ENCODE assay signal across 8 cellular contexts in the genomic region with DNA sequence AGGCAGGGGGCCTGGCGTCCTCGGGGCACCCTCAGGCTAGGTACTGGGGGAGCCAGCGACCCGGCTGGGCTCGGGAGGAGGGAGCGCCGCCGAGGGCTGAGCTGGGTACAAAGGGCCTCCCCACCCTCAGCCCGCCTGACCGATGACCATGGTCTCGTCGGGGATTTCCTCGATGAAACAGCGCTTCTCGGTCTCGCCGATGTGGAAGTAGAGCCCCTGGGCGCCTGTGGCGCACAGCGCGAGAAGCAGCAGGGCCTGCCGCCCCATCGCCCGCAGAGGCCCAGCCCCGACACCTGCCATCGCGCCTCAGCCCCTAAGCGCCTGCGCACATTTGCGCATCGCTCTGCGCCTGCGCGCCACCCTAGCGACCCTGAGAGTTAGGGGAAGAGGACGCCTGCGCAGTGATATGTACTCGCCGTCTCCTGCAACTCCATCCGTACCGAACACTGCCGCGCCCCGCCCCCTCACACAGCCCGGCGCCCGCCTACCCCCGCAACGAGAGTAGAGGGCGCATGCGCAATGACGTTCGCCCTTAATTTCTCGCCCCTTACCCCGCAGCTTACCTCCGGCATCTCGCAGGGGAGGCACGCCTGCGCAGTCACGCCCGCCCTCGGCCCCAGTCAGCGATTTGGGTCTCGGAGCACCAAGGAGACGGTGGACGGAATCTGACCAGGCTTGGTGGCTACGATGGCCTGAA. TPM values are rescaled to one million over a fixed set of nuclear protein-coding genes. Genes with fewer than 3 reads are reported as not detected.
DNase-seq lines count a peak whose midpoint lies in the region; ATAC-seq and TF ChIP-seq lines count a peak whose summit lies in the region.

A gene (minus strand): TSS at position 325 of the 697 bp plus-strand sequence. CDS start 25 bp downstream, at position 300.

- H3K27ac ChIP-seq in RWPE1, result peak within 1 kb of the TSS; percentile 96
- H3K27ac ChIP-seq in fibroblast of lung (ENCODE audit: insufficient read depth, low read length), result peak within 1 kb of the TSS; percentile 94
- peak within 1 kb of the TSS; percentile 90 for H3K27ac ChIP-seq in naive thymus-derived CD4-positive, alpha-beta T cell (ENCODE audit: low read depth, low read length)

- H3K4me1 Mint-ChIP-seq in activated T-helper 17 cell treated with anti-CD3 and anti-CD28 coated beads, Interleukin-2, amount 50 U/mL, for 72 hours, result peaks cover 11% of the 10 kb centered on the region
- H3K4me1 Mint-ChIP-seq in naive thymus-derived CD4-positive, alpha-beta T cell, result peaks cover 13 to 43% (median 38%) of the 10 kb centered on the region in 7 donors
- H3K4me1 Mint-ChIP-seq in stimulated activated naive B cell treated with anti-CD40 and anti-IgM and Interleukin-4, amounts not matched to agents 10 μg/mL and 1 μg/mL and 100 μg/mL, for 72 hours, result peaks cover 23 to 44% of the 10 kb centered on the region in 2 donors

- H3K9ac ChIP-seq in fibroblast of lung (ENCODE audit: insufficient read depth, low read length), result peak within 1 kb of the TSS; percentile 86

- H3K27ac Mint-ChIP-seq in activated T-helper 17 cell treated with anti-CD3 and anti-CD28 coated beads, Interleukin-2, amount 50 U/mL, for 72 hours, result peak within 1 kb of the TSS; percentile 97
- peak within 1 kb of the TSS; percentile 95 to 99 (median 98) for H3K27ac Mint-ChIP-seq in naive thymus-derived CD4-positive, alpha-beta T cell
- H3K27ac Mint-ChIP-seq in stimulated activated naive B cell treated with anti-CD40 and anti-IgM and Interleukin-4, amounts not matched to agents 10 μg/mL and 1 μg/mL and 100 μg/mL, for 72 hours, result peak within 1 kb of the TSS; percentile 90

- H3K4me2 ChIP-seq in fibroblast of lung (ENCODE audit: extremely low read depth, insufficient read depth, low read length), result peak within 1 kb of the TSS; percentile 98

- peak within 1 kb of the TSS; percentile 94 for H3K4me3 Mint-ChIP-seq in activated T-helper 17 cell treated with anti-CD3 and anti-CD28 coated beads, Interleukin-2, amount 50 U/mL, for 72 hours
- peak within 1 kb of the TSS; percentile 86 to 97 (median 92) for H3K4me3 Mint-ChIP-seq in naive thymus-derived CD4-positive, alpha-beta T cell
- H3K4me3 Mint-ChIP-seq in stimulated activated naive B cell treated with anti-CD40 and anti-IgM and Interleukin-4, amounts not matched to agents 10 μg/mL and 1 μg/mL and 100 μg/mL, for 72 hours, result peak within 1 kb of the TSS; percentile 90 to 92

- H3K4me3 ChIP-seq in LNCaP clone FGC (ENCODE audit: low read depth, low read length) (peak within 1 kb of the TSS; percentile 96), fibroblast of lung (replicated peaks in 1 of 4; ENCODE audit: control extremely low read depth in 1 of 4, insufficient read depth in 1 of 4, low read depth in 3 of 4, low read length in 4 of 4) (peak within 1 kb of the TSS; percentile 85 to 96 (median 91))
- peak within 1 kb of the TSS; percentile 95 for H3K4me3 ChIP-seq in naive thymus-derived CD4-positive, alpha-beta T cell (ENCODE audit: low read length)

- intact Hi-C loops in naive thymus-derived CD4-positive, alpha-beta T cell (cut with micrococcal nuclease), result loop anchor here (1.0 to 5.0 kb wide), 19 partner anchors 8 to 1650 kb away; a partner anchor contains a TSS

- H3K9me3 ChIP-seq in fibroblast of lung (ENCODE audit: control insufficient read depth, insufficient read depth, low read depth, low read length), result no peaks in the 10 kb centered on the region
- no peaks in the 10 kb centered on the region for H3K9me3 ChIP-seq in naive thymus-derived CD4-positive, alpha-beta T cell (ENCODE audit: control insufficient read depth in 2 of 3, low read length in 3 of 3)

- no peaks in the 10 kb centered on the region for H4K20me1 ChIP-seq in fibroblast of lung (ENCODE audit: control insufficient read depth, extremely low read depth, insufficient read depth, low read length)

- H3K79me2 ChIP-seq in fibroblast of lung (ENCODE audit: control insufficient read depth, insufficient read depth, low read length), result peaks cover 14% of the 10 kb centered on the region

- peak; percentile 94 for ATAC-seq in activated T-helper 17 cell treated with anti-CD3 and anti-CD28 coated beads, Interleukin-2, amount 50 U/mL, for 72 hours (replicated peaks)
- ATAC-seq in naive thymus-derived CD4-positive, alpha-beta T cell, result peak; percentile 96
- peak; percentile 89 to 92 for ATAC-seq in stimulated activated naive B cell treated with anti-CD40 and anti-IgM and Interleukin-4, amounts not matched to agents 10 μg/mL and 1 μg/mL and 100 μg/mL, for 72 hours (replicated peaks)

- peaks cover 50% of the 10 kb centered on the region for H3K36me3 Mint-ChIP-seq in activated T-helper 17 cell treated with anti-CD3 and anti-CD28 coated beads, Interleukin-2, amount 50 U/mL, for 72 hours (ENCODE audit: low read depth)
- peaks cover 5 to 18% (median 13%) of the 10 kb centered on the region in 5 donors for H3K36me3 Mint-ChIP-seq in naive thymus-derived CD4-positive, alpha-beta T cell
- peaks cover 13 to 31% of the 10 kb centered on the region in 2 donors for H3K36me3 Mint-ChIP-seq in stimulated activated naive B cell treated with anti-CD40 and anti-IgM and Interleukin-4, amounts not matched to agents 10 μg/mL and 1 μg/mL and 100 μg/mL, for 72 hours

- H3K27me3 ChIP-seq in fibroblast of lung (ENCODE audit: control insufficient read depth, insufficient read depth, low read length), result no peaks in the 10 kb centered on the region
- H3K27me3 ChIP-seq in naive thymus-derived CD4-positive, alpha-beta T cell (ENCODE audit: control insufficient read depth in 2 of 2, insufficient read depth in 2 of 2, low read length in 2 of 2), result no peaks in the 10 kb centered on the region

- no peaks in the 10 kb centered on the region for H3K9me3 Mint-ChIP-seq in activated T-helper 17 cell treated with anti-CD3 and anti-CD28 coated beads, Interleukin-2, amount 50 U/mL, for 72 hours
- peaks cover 0 to 4% (median 0%) of the 10 kb centered on the region in 11 donors for H3K9me3 Mint-ChIP-seq in naive thymus-derived CD4-positive, alpha-beta T cell
- H3K9me3 Mint-ChIP-seq in stimulated activated naive B cell treated with anti-CD40 and anti-IgM and Interleukin-4, amounts not matched to agents 10 μg/mL and 1 μg/mL and 100 μg/mL, for 72 hours, result no peaks in the 10 kb centered on the region

- H3K4me1 ChIP-seq in fibroblast of lung (ENCODE audit: control insufficient read depth, extremely low read depth, insufficient read depth, low read length), result peaks cover 3% of the 10 kb centered on the region
- H3K4me1 ChIP-seq in naive thymus-derived CD4-positive, alpha-beta T cell (ENCODE audit: control insufficient read depth in 2 of 2, insufficient read depth in 2 of 2, low read length in 2 of 2), result peaks cover 14 to 19% of the 10 kb centered on the region in 2 donors

- CTCF ChIA-PET in RWPE1 (lab: Yijun Ruan, JAX), result interaction anchor here (0.7 to 1.4 kb wide), 2 partner anchors 17 to 368 kb away, joined by 3 to 4 read pairs; no protein-coding TSS in a partner anchor
- CTCF ChIA-PET in naive thymus-derived CD4-positive, alpha-beta T cell (lab: Charles Lee), result interaction anchor here (0.8 to 1.8 kb wide), 3 partner anchors 17 to 264 kb away, joined by 3 to 4 read pairs (median 3); no protein-coding TSS in a partner anchor

- peaks cover 7% of the 10 kb centered on the region for H3K36me3 ChIP-seq in fibroblast of lung (ENCODE audit: control insufficient read depth, insufficient read depth, low read length)
- H3K36me3 ChIP-seq in naive thymus-derived CD4-positive, alpha-beta T cell (ENCODE audit: control insufficient read depth in 2 of 3, insufficient read depth in 3 of 3, low read length in 3 of 3), result peaks cover 3 to 23% (median 18%) of the 10 kb centered on the region in 3 experiments

- H3K27me3 Mint-ChIP-seq in activated T-helper 17 cell treated with anti-CD3 and anti-CD28 coated beads, Interleukin-2, amount 50 U/mL, for 72 hours, result no peaks in the 10 kb centered on the region
- peaks cover 0 to 12% (median 0%) of the 10 kb centered on the region in 5 donors for H3K27me3 Mint-ChIP-seq in naive thymus-derived CD4-positive, alpha-beta T cell
- H3K27me3 Mint-ChIP-seq in stimulated activated naive B cell treated with anti-CD40 and anti-IgM and Interleukin-4, amounts not matched to agents 10 μg/mL and 1 μg/mL and 100 μg/mL, for 72 hours, result no peaks in the 10 kb centered on the region

- POLR2A ChIA-PET in RWPE1 (lab: Yijun Ruan, JAX; ENCODE audit: low non-redundant PET), result interaction anchor here (0.6 to 1.0 kb wide), 4 partner anchors 59 to 301 kb away, joined by 3 read pairs; a partner anchor contains a TSS
- POLR2A ChIA-PET in naive thymus-derived CD4-positive, alpha-beta T cell (lab: Charles Lee), result interaction anchor here (0.8 to 4.7 kb wide), 22 partner anchors 9 to 654 kb away, joined by 3 to 53 read pairs (median 4); a partner anchor contains a TSS

- H2AFZ ChIP-seq in fibroblast of lung (ENCODE audit: low read length), result peak within 1 kb of the TSS; percentile 97

- peak; percentile 100 for DNase-seq in Daoy (ENCODE audit: low read depth)
- peak; percentile 99 for DNase-seq in GOT3 (lab: John Stamatoyannopoulos, UW)
- DNase-seq in LNCaP clone FGC (ENCODE audit: low read depth), result peak; percentile 94
- DNase-seq in RWPE1 (ENCODE audit: low spot score), result peak; percentile 100
- peak; percentile 96 to 99 for DNase-seq in fibroblast of lung (ENCODE audit: low read depth in 2 of 2)
- DNase-seq in naive thymus-derived CD4-positive, alpha-beta T cell, result peak; percentile 100
- DNase-seq in stimulated activated naive B cell treated with anti-CD40 and anti-IgM and Interleukin-4, amounts not matched to agents 10 μg/mL and 1 μg/mL and 100 μg/mL, for 72 hours, result peak; percentile 100

- TF ChIP-seq CTCF in LNCaP clone FGC (IDR thresholded peaks at IDR 0.05; ENCODE audit: control insufficient read depth, extremely low read depth, insufficient read depth), result no peak
- no peak for TF ChIP-seq CTCF in RWPE1 (conservative IDR thresholded peaks at IDR 0.05; ENCODE audit: low read depth)
- no peak for TF ChIP-seq CTCF in fibroblast of lung (conservative IDR thresholded peaks at IDR 0.05 in 1 of 2, IDR thresholded peaks at IDR 0.05 in 1 of 2; ENCODE audit: low read depth in 1 of 2, low read length in 2 of 2)

RNA-seq across cellular contexts. Expression of the gene that starts here (rescaled TPM):
- 237 and 302 TPM in 2 replicates for total RNA-seq in Daoy (2014; rRNA removed; shearing (Covaris generic))
- total RNA-seq in activated T-helper 17 cell treated with anti-CD3 and anti-CD28 coated beads, Interleukin-2, amount 50 U/mL, for 72 hours, result 100 to 1,000 TPM in 1 of 2 donors, 10 to 100 TPM in 1; 78.2 to 103 TPM
- 74.7 and 101 TPM in 2 replicates for total RNA-seq in fibroblast of lung
- polyA plus RNA-seq in fibroblast of lung, result 74.5 and 81.5 TPM in 2 replicates
- 48.0 and 53.9 TPM in 2 replicates for polyA plus RNA-seq in fibroblast of lung (2012)
- polyA minus RNA-seq in fibroblast of lung (ENCODE audit: low replicate concordance), result 38.7 and 80.9 TPM in 2 replicates
- total RNA-seq in naive thymus-derived CD4-positive, alpha-beta T cell, result 10 to 100 TPM; 70.0 to 98.5 (median 95.3) TPM
- 10 to 100 TPM; 61.6 to 93.7 TPM for polyA plus RNA-seq in naive thymus-derived CD4-positive, alpha-beta T cell

Comparison
In these comparisons a context has a peak if more than half of its experiments do, and no peak if none do; other contexts are left out.
1. Peak in every context shown above with its lines: DNase-seq, ATAC-seq, H3K4me3 ChIP-seq and H3K27ac ChIP-seq.